ENCODE assay signal across 19 cellular contexts in genomic region chr4:87050596-87050995, GRCh38.
DNase-seq lines count a peak whose midpoint lies in the region; ATAC-seq and FAIRE-seq lines count a peak whose summit lies in the region.
"Had no signal": no experiment of that assay in that cellular context is flagged by ENCODE, and none has a peak within 500 bp of the region (broad histone marks: within the 10 kb centered on the region; RNA-seq: fewer than 3 reads in every experiment).

No MANE protein-coding gene starts in this region.

- H3K9me3 ChIP-seq in right cardiac atrium (ENCODE audit: control insufficient read depth, low read length): no peaks in the 10 kb centered on the region

- intact Hi-C loops in right cardiac atrium (cut with DNase I): loop anchor here in 1 of 4 donors (10.0 kb wide), 1 partner anchor 46 kb away; no protein-coding TSS in a partner anchor

- H3K9me3 Mint-ChIP-seq in activated T-helper 17 cell treated with anti-CD3 and anti-CD28 coated beads, Interleukin-2, amount 50 U/mL, for 72 hours: no peaks in the 10 kb centered on the region
- no peaks in the 10 kb centered on the region for H3K9me3 Mint-ChIP-seq in stimulated activated naive CD8-positive, alpha-beta T cell treated with anti-CD3 and anti-CD28 coated beads, Interleukin-15, amount 100 ng/mL, for 72 hours
- peaks cover 0 to 5% of the 10 kb centered on the region in 2 donors for H3K9me3 Mint-ChIP-seq in activated naive CD4-positive, alpha-beta T cell treated with anti-CD3 and anti-CD28 coated beads, Interleukin-2, amount 50 U/mL, for 72 hours
- H3K9me3 Mint-ChIP-seq: memory B cell had no signal

- peak; percentile 35 for FAIRE-seq in GM19239 (lab: Jason Lieb, UNC)
- FAIRE-seq: colon had no signal

- DNase-seq in GM19239 (ENCODE audit: insufficient read length, low spot score) (no peak), right cardiac atrium (peak; percentile 81 to 91 (median 84))
- no peak for DNase-seq in stimulated activated naive CD8-positive, alpha-beta T cell treated with anti-CD3 and anti-CD28 coated beads, Interleukin-15, amount 100 ng/mL, for 72 hours
- no peak for DNase-seq in activated naive CD4-positive, alpha-beta T cell treated with anti-CD3 and anti-CD28 coated beads, Interleukin-2, amount 50 U/mL, for 72 hours (ENCODE audit: low spot score in 2 of 2)
- DNase-seq: activated CD4-positive, alpha-beta T cell treated with anti-CD3 and anti-CD28 coated beads for 48 hours; activated T-cell treated with anti-CD3 and anti-CD28 coated beads, Interleukin-2, amount 50 U/mL, for 48 hours; amygdala; C1 segment of cervical spinal cord; DMS79; Kasumi-1; NCI-H1417; NK-92 treated with Interleukin-12 subunit alpha and Interleukin-12 subunit beta, amount 100 ng/mL, for 24 hours had no signal

- peak overlapping the region; percentile 32 for H3K27ac ChIP-seq in right cardiac atrium (ENCODE audit: low read length)
- H3K27ac ChIP-seq: neural progenitor cell had no signal

- peak overlapping the region; percentile 96 for H3K27ac Mint-ChIP-seq in activated T-helper 17 cell treated with anti-CD3 and anti-CD28 coated beads, Interleukin-2, amount 50 U/mL, for 72 hours
- H3K27ac Mint-ChIP-seq in stimulated activated naive CD8-positive, alpha-beta T cell treated with anti-CD3 and anti-CD28 coated beads, Interleukin-15, amount 100 ng/mL, for 72 hours: peak overlapping the region; percentile 63 to 68
- H3K27ac Mint-ChIP-seq in activated naive CD4-positive, alpha-beta T cell treated with anti-CD3 and anti-CD28 coated beads, Interleukin-2, amount 50 U/mL, for 72 hours: no peak overlapping the region
- H3K27ac Mint-ChIP-seq: memory B cell, neural progenitor cell had no signal

- 52% methylated on average over 12 of the region's 12 CpGs for WGBS in right cardiac atrium

- no peaks in the 10 kb centered on the region for H3K27me3 ChIP-seq in right cardiac atrium (ENCODE audit: control insufficient read depth, insufficient read depth)
- H3K27me3 ChIP-seq: neural progenitor cell had no signal

- H3K4me3 ChIP-seq in right cardiac atrium (ENCODE audit: low read length): no peak overlapping the region
- H3K4me3 ChIP-seq: neural progenitor cell, skin epidermis had no signal

- peak overlapping the region; percentile 67 for H3K4me3 Mint-ChIP-seq in activated T-helper 17 cell treated with anti-CD3 and anti-CD28 coated beads, Interleukin-2, amount 50 U/mL, for 72 hours
- H3K4me3 Mint-ChIP-seq in stimulated activated naive CD8-positive, alpha-beta T cell treated with anti-CD3 and anti-CD28 coated beads, Interleukin-15, amount 100 ng/mL, for 72 hours: no peak overlapping the region
- H3K4me3 Mint-ChIP-seq: memory B cell, neural progenitor cell had no signal

- no peak for ATAC-seq in activated T-helper 17 cell treated with anti-CD3 and anti-CD28 coated beads, Interleukin-2, amount 50 U/mL, for 72 hours (replicated peaks)
- ATAC-seq in right cardiac atrium (peak; percentile 73), GM19035 (IDR thresholded peaks at IDR 0.05; ENCODE audit: unreplicated experiment) (no peak), HG03565 (IDR thresholded peaks at IDR 0.05; ENCODE audit: unreplicated experiment) (no peak)
- ATAC-seq in stimulated activated naive CD8-positive, alpha-beta T cell treated with anti-CD3 and anti-CD28 coated beads, Interleukin-15, amount 100 ng/mL, for 72 hours: no peak
- ATAC-seq in activated naive CD4-positive, alpha-beta T cell treated with anti-CD3 and anti-CD28 coated beads, Interleukin-2, amount 50 U/mL, for 72 hours: no peak

- H3K4me1 ChIP-seq in right cardiac atrium (ENCODE audit: control insufficient read depth, insufficient read depth, low read length): peaks cover 30% of the 10 kb centered on the region

- peaks cover 39% of the 10 kb centered on the region for H3K4me1 Mint-ChIP-seq in activated T-helper 17 cell treated with anti-CD3 and anti-CD28 coated beads, Interleukin-2, amount 50 U/mL, for 72 hours
- H3K4me1 Mint-ChIP-seq in stimulated activated naive CD8-positive, alpha-beta T cell treated with anti-CD3 and anti-CD28 coated beads, Interleukin-15, amount 100 ng/mL, for 72 hours: peaks cover 60% of the 10 kb centered on the region

- H3K36me3 Mint-ChIP-seq in activated T-helper 17 cell treated with anti-CD3 and anti-CD28 coated beads, Interleukin-2, amount 50 U/mL, for 72 hours (ENCODE audit: low read depth): peaks cover 46% of the 10 kb centered on the region
- H3K36me3 Mint-ChIP-seq in activated naive CD4-positive, alpha-beta T cell treated with anti-CD3 and anti-CD28 coated beads, Interleukin-2, amount 50 U/mL, for 72 hours: peaks cover 19 to 49% of the 10 kb centered on the region in 2 donors

- H3K27me3 Mint-ChIP-seq in activated T-helper 17 cell treated with anti-CD3 and anti-CD28 coated beads, Interleukin-2, amount 50 U/mL, for 72 hours: no peaks in the 10 kb centered on the region
- no peaks in the 10 kb centered on the region for H3K27me3 Mint-ChIP-seq in stimulated activated naive CD8-positive, alpha-beta T cell treated with anti-CD3 and anti-CD28 coated beads, Interleukin-15, amount 100 ng/mL, for 72 hours
- H3K27me3 Mint-ChIP-seq: memory B cell had no signal

Comparison
In these comparisons a context has a peak if more than half of its experiments do, and no peak if none do; other contexts are left out.
1. DNase-seq: peak in right cardiac atrium (3 of 3); none in GM19239 (single experiment), stimulated activated naive CD8-positive, alpha-beta T cell treated with anti-CD3 and anti-CD28 coated beads, Interleukin-15, amount 100 ng/mL, for 72 hours (0 of 2) and activated naive CD4-positive, alpha-beta T cell treated with anti-CD3 and anti-CD28 coated beads, Interleukin-2, amount 50 U/mL, for 72 hours (0 of 2).
2. ATAC-seq: peak in right cardiac atrium (2 of 2); none in activated T-helper 17 cell treated with anti-CD3 and anti-CD28 coated beads, Interleukin-2, amount 50 U/mL, for 72 hours (single experiment), stimulated activated naive CD8-positive, alpha-beta T cell treated with anti-CD3 and anti-CD28 coated beads, Interleukin-15, amount 100 ng/mL, for 72 hours (single experiment), activated naive CD4-positive, alpha-beta T cell treated with anti-CD3 and anti-CD28 coated beads, Interleukin-2, amount 50 U/mL, for 72 hours (0 of 2), GM19035 (single experiment) and HG03565 (single experiment).
3. H3K27ac Mint-ChIP-seq: peak in activated T-helper 17 cell treated with anti-CD3 and anti-CD28 coated beads, Interleukin-2, amount 50 U/mL, for 72 hours (single experiment) and stimulated activated naive CD8-positive, alpha-beta T cell treated with anti-CD3 and anti-CD28 coated beads, Interleukin-15, amount 100 ng/mL, for 72 hours (2 of 2); none in activated naive CD4-positive, alpha-beta T cell treated with anti-CD3 and anti-CD28 coated beads, Interleukin-2, amount 50 U/mL, for 72 hours (0 of 2).